Comparison of ENCODE assay signal across 8 cellular contexts in genomic region chr16:35325936-35326335, GRCh38.
"Had no signal": no experiment of that assay in that cellular context is flagged by ENCODE, and none has a peak within 500 bp of the region (broad histone marks: within the 10 kb centered on the region; RNA-seq: fewer than 3 reads in every experiment).

No MANE protein-coding gene starts in this region.

- FAIRE-seq: HTR-8/SVneo had no signal

- ATAC-seq: HCT116 had no signal

- DNase-seq: GM23248, GOT3, H7, HFFc6, KG1 had no signal

- H2AFZ ChIP-seq: GM23248 had no signal

- H3K9me3 ChIP-seq: HAP-1 had no signal

- H3K9ac ChIP-seq: GM23248 had no signal

- H3K27ac ChIP-seq: GM23248 had no signal

- H3K4me1 ChIP-seq: HAP-1 had no signal

- H3K36me3 ChIP-seq: HAP-1 had no signal

- H3K4me3 ChIP-seq: GM23248, HAP-1 had no signal
